Comparison of ENCODE assay signal across 8 cellular contexts in genomic region chr15:59299919-59300617, GRCh38.
A peak's percentile ranks its signal among the peaks of the same experiment; 100 is the strongest.
DNase-seq lines count a peak whose midpoint lies in the region; ATAC-seq and TF ChIP-seq lines count a peak whose summit lies in the region.

No MANE protein-coding gene starts in this region.

- H3K4me1 ChIP-seq in CD8-positive, alpha-beta memory T cell (ENCODE audit: insufficient read depth, low read length), result peaks cover 19% of the 10 kb centered on the region

- no peaks in the 10 kb centered on the region for H3K9me3 Mint-ChIP-seq in CD8-positive, alpha-beta memory T cell
- no peaks in the 10 kb centered on the region for H3K9me3 Mint-ChIP-seq in central memory CD8-positive, alpha-beta T cell

- H3K27ac Mint-ChIP-seq in CD8-positive, alpha-beta memory T cell, result peak overlapping the region; percentile 9 to 91 (median 86)
- H3K27ac Mint-ChIP-seq in central memory CD8-positive, alpha-beta T cell (ENCODE audit: low read depth), result peak overlapping the region; percentile 69

- peaks cover 25 to 38% (median 37%) of the 10 kb centered on the region in 3 donors for H3K4me1 Mint-ChIP-seq in CD8-positive, alpha-beta memory T cell
- H3K4me1 Mint-ChIP-seq in central memory CD8-positive, alpha-beta T cell, result peaks cover 26% of the 10 kb centered on the region

- TF ChIP-seq RAD21 in Ishikawa (IDR thresholded peaks at IDR 0.05; ENCODE audit: low read depth), result no peak

- H3K27me3 ChIP-seq in CD8-positive, alpha-beta memory T cell (ENCODE audit: insufficient read depth, low read length, poor library complexity, severe bottlenecking), result no peaks in the 10 kb centered on the region

- H3K36me3 Mint-ChIP-seq in CD8-positive, alpha-beta memory T cell, result no peaks in the 10 kb centered on the region
- H3K36me3 Mint-ChIP-seq in central memory CD8-positive, alpha-beta T cell (ENCODE audit: insufficient read depth), result no peaks in the 10 kb centered on the region

- H3K27ac ChIP-seq in CD8-positive, alpha-beta memory T cell (ENCODE audit: low read depth, low read length), result no peak overlapping the region

- TF ChIP-seq EP300 in Ishikawa (IDR thresholded peaks at IDR 0.05; ENCODE audit: borderline replicate concordance), result no peak

- CTCF ChIA-PET in CD8-positive, alpha-beta memory T cell (lab: Charles Lee), result interaction anchor here (0.8 kb wide), 1 partner anchor 229 kb away, joined by 3 read pairs; no protein-coding TSS in a partner anchor

- H3K4me3 ChIP-seq in CD8-positive, alpha-beta memory T cell (ENCODE audit: low read length), result peak overlapping the region; percentile 20

- peak; percentile 56 for ATAC-seq in GM21515 (IDR thresholded peaks at IDR 0.05; ENCODE audit: unreplicated experiment)
- peak; percentile 97 for ATAC-seq in central memory CD8-positive, alpha-beta T cell (replicated peaks; ENCODE audit: extremely low read depth, poor library complexity, severe bottlenecking)

- peaks cover 0 to under 1% of the 10 kb centered on the region in 2 donors for H3K27me3 Mint-ChIP-seq in CD8-positive, alpha-beta memory T cell
- no peaks in the 10 kb centered on the region for H3K27me3 Mint-ChIP-seq in central memory CD8-positive, alpha-beta T cell

- H3K4me3 Mint-ChIP-seq in CD8-positive, alpha-beta memory T cell, result peak overlapping the region; percentile 2 to 78 (median 72)
- peak overlapping the region; percentile 33 for H3K4me3 Mint-ChIP-seq in central memory CD8-positive, alpha-beta T cell

- H3K9me3 ChIP-seq in CD8-positive, alpha-beta memory T cell (ENCODE audit: low read length), result no peaks in the 10 kb centered on the region

- POLR2A ChIA-PET in CD8-positive, alpha-beta memory T cell (lab: Charles Lee), result interaction anchor here (0.6 to 1.0 kb wide), 4 partner anchors 46 to 1836 kb away, joined by 3 to 5 read pairs (median 4); no protein-coding TSS in a partner anchor

- peak; percentile 36 to 78 (median 69) for DNase-seq in CD8-positive, alpha-beta memory T cell
- peak; percentile 5 to 39 (median 16) for DNase-seq in activated CD4-positive, CD25-positive, alpha-beta regulatory T cell (lab: John Stamatoyannopoulos, UW)
- peak; percentile 41 to 64 for DNase-seq in central memory CD8-positive, alpha-beta T cell (ENCODE audit: low spot score in 2 of 2)
- DNase-seq in lung microvascular endothelial cell (ENCODE audit: low read depth in 2 of 2) (peak; percentile 90 to 96), NCI-H510A (lab: John Stamatoyannopoulos, UW) (no peak)
- DNase-seq in stimulated activated CD8-positive, alpha-beta memory T cell treated with anti-CD3 and anti-CD28 coated beads, Interleukin-4, amount 100 ng/mL, for 4 hours (ENCODE audit: low read depth in 2 of 2, low spot score in 1 of 2), result peak; percentile 38 to 68

- H3K36me3 ChIP-seq in CD8-positive, alpha-beta memory T cell (ENCODE audit: insufficient read depth, low read length), result no peaks in the 10 kb centered on the region

TF ChIP-seq in Ishikawa, 13 proteins besides CTCF, POLR2A, EP300 and RAD21:
- TF ChIP-seq FOXM1 (IDR thresholded peaks at IDR 0.05; ENCODE audit: borderline replicate concordance, low read depth), result no peak
- no peak for TF ChIP-seq TAF1 (IDR thresholded peaks at IDR 0.05; ENCODE audit: low read depth)
- TF ChIP-seq CEBPB (IDR thresholded peaks at IDR 0.05), result 0 out of 2 replicates have a peak, but pooled peaks have one; percentile 5
- no peak for TF ChIP-seq TEAD4 (IDR thresholded peaks at IDR 0.05)
- TF ChIP-seq REST (IDR thresholded peaks at IDR 0.05; ENCODE audit: low read depth), result no peak
